Comparison of ENCODE assay signal across 1 cellular context in the genomic region with DNA sequence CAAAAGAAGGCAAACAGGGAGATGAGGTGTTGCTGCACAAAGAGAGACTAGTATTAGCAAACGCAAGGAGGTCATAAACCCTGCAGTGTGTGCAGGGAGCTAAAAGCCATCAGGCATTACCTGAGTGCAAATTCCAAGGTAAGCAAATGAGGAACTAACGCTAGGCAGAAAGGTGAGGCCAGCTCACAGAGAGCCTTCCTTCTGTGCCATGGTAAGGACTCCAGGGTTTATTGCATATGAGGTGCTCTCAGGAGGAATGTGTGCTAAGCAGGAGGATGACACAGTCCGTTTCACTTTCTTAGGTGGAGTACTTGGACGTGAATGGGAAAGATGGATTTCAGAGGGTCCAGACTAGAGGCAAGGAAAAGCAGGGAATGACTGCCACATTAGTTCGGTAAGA.
TF ChIP-seq lines count a peak whose summit lies in the region.

No MANE protein-coding gene starts in this region.

TF ChIP-seq in K562, 482 proteins besides CTCF, POLR2A, EP300 and RAD21:
- TF ChIP-seq WHSC1 (IDR thresholded peaks at IDR 0.05; ENCODE audit: low read length) (peak; percentile 55), RBBP5 (IDR thresholded peaks at IDR 0.05; ENCODE audit: borderline replicate concordance, insufficient read depth, low read length, poor library complexity, severe bottlenecking) (no peak), RNF2 (IDR thresholded peaks at IDR 0.05) (no peak)
